Comparison of ENCODE assay signal across 1 cellular context in genomic region chr7:20282960-20283359, GRCh38.
TF ChIP-seq lines count a peak whose summit lies in the region.

No MANE protein-coding gene starts in this region.

TF ChIP-seq in IMR-90, 13 proteins besides CTCF, POLR2A, EP300 and RAD21:
- no peak for TF ChIP-seq ELK1 (IDR thresholded peaks at IDR 0.05; ENCODE audit: borderline replicate concordance, low read depth, low read length)
- no peak for TF ChIP-seq MXI1 (IDR thresholded peaks at IDR 0.05; ENCODE audit: borderline replicate concordance, low read depth, low read length)
- no peak for TF ChIP-seq FOS (IDR thresholded peaks at IDR 0.05; ENCODE audit: low read depth, low read length)
- no peak for TF ChIP-seq MAZ (IDR thresholded peaks at IDR 0.05; ENCODE audit: borderline replicate concordance, low read depth, low read length)
- TF ChIP-seq SMC3 (IDR thresholded peaks at IDR 0.05; ENCODE audit: low read depth, low read length): no peak
- TF ChIP-seq, protein P1, sequence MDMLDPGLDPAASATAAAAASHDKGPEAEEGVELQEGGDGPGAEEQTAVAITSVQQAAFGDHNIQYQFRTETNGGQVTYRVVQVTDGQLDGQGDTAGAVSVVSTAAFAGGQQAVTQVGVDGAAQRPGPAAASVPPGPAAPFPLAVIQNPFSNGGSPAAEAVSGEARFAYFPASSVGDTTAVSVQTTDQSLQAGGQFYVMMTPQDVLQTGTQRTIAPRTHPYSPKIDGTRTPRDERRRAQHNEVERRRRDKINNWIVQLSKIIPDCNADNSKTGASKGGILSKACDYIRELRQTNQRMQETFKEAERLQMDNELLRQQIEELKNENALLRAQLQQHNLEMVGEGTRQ (IDR thresholded peaks at IDR 0.05; ENCODE audit: low read depth, low read length): no peak
- TF ChIP-seq BHLHE40 (IDR thresholded peaks at IDR 0.05; ENCODE audit: low read depth, low read length): no peak
- TF ChIP-seq CHD1 (IDR thresholded peaks at IDR 0.05; ENCODE audit: low read depth, low read length): no peak
- TF ChIP-seq NFE2L2 (IDR thresholded peaks at IDR 0.05; ENCODE audit: low read depth, low read length): no peak
- TF ChIP-seq RFX5 (IDR thresholded peaks at IDR 0.05; ENCODE audit: low read depth, low read length): no peak
- TF ChIP-seq CEBPB (IDR thresholded peaks at IDR 0.05; ENCODE audit: low read depth, low read length): no peak
- TF ChIP-seq MAFK (IDR thresholded peaks at IDR 0.05; ENCODE audit: low read depth, low read length): no peak
- TF ChIP-seq RCOR1 (IDR thresholded peaks at IDR 0.05; ENCODE audit: insufficient replicate concordance, low read length): no peak
TF ChIP-seq in IMR-90: peak in this region for 0.
